ENCODE assay signal across 1 cellular context in the genomic region with DNA sequence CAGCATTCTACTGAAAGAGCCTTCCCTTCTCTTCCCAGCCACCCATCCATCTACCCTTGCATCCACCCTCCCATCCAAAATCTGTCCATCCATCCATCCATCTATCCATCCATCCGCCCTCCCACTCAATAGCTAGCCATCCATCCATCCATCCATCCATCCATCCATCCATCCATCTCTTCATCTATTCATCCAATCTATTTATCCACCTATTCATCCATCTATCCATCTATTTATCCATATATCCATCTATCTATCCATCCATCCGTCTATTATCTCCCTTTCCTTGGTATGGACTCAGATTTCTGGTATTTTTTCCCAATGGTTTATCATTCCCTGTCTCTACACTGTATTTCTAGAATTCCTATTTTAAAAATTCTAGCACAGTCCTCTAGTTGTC.
TF ChIP-seq lines count a peak whose summit lies in the region.

No MANE protein-coding gene starts in this region.

TF ChIP-seq in HEK293, 187 proteins besides CTCF, POLR2A, EP300 and RAD21 (continued from another document):
- TF ChIP-seq, protein P1, sequence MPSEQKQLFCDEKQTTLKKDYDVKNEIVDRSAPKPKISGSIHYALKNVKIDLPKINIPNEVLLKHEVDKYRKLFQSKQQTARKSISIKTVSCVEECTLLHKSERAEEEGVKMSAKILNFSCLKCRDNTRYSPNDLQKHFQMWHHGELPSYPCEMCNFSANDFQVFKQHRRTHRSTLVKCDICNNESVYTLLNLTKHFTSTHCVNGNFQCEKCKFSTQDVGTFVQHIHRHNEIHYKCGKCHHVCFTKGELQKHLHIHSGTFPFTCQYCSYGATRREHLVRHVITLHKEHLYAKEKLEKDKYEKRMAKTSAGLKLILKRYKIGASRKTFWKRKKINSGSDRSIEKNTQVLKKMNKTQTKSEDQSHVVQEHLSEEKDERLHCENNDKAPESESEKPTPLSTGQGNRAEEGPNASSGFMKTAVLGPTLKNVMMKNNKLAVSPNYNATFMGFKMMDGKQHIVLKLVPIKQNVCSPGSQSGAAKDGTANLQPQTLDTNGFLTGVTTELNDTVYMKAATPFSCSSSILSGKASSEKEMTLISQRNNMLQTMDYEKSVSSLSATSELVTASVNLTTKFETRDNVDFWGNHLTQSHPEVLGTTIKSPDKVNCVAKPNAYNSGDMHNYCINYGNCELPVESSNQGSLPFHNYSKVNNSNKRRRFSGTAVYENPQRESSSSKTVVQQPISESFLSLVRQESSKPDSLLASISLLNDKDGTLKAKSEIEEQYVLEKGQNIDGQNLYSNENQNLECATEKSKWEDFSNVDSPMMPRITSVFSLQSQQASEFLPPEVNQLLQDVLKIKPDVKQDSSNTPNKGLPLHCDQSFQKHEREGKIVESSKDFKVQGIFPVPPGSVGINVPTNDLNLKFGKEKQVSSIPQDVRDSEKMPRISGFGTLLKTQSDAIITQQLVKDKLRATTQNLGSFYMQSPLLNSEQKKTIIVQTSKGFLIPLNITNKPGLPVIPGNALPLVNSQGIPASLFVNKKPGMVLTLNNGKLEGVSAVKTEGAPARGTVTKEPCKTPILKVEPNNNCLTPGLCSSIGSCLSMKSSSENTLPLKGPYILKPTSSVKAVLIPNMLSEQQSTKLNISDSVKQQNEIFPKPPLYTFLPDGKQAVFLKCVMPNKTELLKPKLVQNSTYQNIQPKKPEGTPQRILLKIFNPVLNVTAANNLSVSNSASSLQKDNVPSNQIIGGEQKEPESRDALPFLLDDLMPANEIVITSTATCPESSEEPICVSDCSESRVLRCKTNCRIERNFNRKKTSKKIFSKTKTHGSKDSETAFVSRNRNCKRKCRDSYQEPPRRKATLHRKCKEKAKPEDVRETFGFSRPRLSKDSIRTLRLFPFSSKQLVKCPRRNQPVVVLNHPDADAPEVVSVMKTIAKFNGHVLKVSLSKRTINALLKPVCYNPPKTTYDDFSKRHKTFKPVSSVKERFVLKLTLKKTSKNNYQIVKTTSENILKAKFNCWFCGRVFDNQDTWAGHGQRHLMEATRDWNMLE (tag by site-specific recombination; conservative IDR thresholded peaks at IDR 0.05; ENCODE audit: low read depth), result no peak
- no peak for TF ChIP-seq ZNF670 (tag by site-specific recombination; IDR thresholded peaks at IDR 0.05; ENCODE audit: low read depth)
- TF ChIP-seq SETDB1 (IDR thresholded peaks at IDR 0.05; ENCODE audit: insufficient read length, low read length), result no peak
- TF ChIP-seq, protein P2, sequence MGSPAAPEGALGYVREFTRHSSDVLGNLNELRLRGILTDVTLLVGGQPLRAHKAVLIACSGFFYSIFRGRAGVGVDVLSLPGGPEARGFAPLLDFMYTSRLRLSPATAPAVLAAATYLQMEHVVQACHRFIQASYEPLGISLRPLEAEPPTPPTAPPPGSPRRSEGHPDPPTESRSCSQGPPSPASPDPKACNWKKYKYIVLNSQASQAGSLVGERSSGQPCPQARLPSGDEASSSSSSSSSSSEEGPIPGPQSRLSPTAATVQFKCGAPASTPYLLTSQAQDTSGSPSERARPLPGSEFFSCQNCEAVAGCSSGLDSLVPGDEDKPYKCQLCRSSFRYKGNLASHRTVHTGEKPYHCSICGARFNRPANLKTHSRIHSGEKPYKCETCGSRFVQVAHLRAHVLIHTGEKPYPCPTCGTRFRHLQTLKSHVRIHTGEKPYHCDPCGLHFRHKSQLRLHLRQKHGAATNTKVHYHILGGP (tag by site-specific recombination; IDR thresholded peaks at IDR 0.05), result no peak
- TF ChIP-seq, protein P3, sequence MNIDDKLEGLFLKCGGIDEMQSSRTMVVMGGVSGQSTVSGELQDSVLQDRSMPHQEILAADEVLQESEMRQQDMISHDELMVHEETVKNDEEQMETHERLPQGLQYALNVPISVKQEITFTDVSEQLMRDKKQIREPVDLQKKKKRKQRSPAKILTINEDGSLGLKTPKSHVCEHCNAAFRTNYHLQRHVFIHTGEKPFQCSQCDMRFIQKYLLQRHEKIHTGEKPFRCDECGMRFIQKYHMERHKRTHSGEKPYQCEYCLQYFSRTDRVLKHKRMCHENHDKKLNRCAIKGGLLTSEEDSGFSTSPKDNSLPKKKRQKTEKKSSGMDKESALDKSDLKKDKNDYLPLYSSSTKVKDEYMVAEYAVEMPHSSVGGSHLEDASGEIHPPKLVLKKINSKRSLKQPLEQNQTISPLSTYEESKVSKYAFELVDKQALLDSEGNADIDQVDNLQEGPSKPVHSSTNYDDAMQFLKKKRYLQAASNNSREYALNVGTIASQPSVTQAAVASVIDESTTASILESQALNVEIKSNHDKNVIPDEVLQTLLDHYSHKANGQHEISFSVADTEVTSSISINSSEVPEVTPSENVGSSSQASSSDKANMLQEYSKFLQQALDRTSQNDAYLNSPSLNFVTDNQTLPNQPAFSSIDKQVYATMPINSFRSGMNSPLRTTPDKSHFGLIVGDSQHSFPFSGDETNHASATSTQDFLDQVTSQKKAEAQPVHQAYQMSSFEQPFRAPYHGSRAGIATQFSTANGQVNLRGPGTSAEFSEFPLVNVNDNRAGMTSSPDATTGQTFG (tag by site-specific recombination; IDR thresholded peaks at IDR 0.05; ENCODE audit: borderline replicate concordance), result 0 out of 2 replicates have a peak, but pooled peaks have one; percentile 32
- TF ChIP-seq ZNF114 (tag by site-specific recombination; IDR thresholded peaks at IDR 0.05), result no peak
- no peak for TF ChIP-seq ZNF311 (tag by site-specific recombination; IDR thresholded peaks at IDR 0.05; ENCODE audit: borderline replicate concordance)
- no peak for TF ChIP-seq ZNF785 (tag by site-specific recombination; IDR thresholded peaks at IDR 0.05)
- TF ChIP-seq RBAK (tag by site-specific recombination; IDR thresholded peaks at IDR 0.05), result no peak
- no peak for TF ChIP-seq ZNF202 (tag by site-specific recombination; IDR thresholded peaks at IDR 0.05; ENCODE audit: borderline replicate concordance)
- TF ChIP-seq, protein P4, sequence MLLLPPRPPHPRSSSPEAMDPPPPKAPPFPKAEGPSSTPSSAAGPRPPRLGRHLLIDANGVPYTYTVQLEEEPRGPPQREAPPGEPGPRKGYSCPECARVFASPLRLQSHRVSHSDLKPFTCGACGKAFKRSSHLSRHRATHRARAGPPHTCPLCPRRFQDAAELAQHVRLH (tag by site-specific recombination; IDR thresholded peaks at IDR 0.05), result no peak
- TF ChIP-seq ZNF416 (tag by site-specific recombination; IDR thresholded peaks at IDR 0.05), result no peak
TF ChIP-seq in HEK293: peak in this region for 4.
